1 cellular context compared by ENCODE assay signal in the genomic region with DNA sequence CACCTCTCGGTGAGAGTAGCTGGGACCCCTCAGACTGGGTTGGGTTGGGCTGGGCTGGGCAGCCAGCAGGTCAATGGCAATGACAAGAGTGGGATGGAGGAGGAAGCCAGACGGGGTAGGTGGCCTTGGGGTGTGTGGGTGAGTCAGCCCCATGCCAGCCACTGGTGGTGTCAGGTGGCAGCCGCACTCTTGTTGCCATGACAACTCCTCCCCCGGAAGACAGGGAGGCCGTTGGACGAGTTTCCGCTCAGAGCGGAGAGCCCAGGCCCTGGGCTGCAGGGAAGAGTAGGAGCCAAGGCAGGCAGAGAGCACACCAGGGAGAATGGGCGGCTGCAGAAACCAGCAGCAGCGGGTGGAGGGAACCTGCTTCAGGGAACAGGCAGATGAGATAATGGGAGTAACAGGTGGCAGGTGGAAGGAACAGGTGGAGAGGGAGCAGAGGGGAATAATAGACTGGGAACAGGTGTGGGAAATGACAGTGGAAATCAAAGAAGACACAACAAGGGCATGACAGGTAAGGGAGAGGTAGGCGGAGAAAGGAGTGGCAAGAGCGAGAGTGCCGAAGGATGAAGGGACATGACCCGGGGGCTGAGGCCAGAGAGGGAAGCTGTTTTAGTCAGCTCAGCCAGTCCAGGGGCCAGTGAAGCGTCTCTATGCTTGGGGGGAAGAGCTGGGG.
TF ChIP-seq lines count a peak whose summit lies in the region.

No MANE protein-coding gene starts in this region.

TF ChIP-seq in HCT116, 20 proteins besides CTCF, POLR2A, EP300 and RAD21 (continued from another document):
- TF ChIP-seq EZH2phosphoT487 (IDR thresholded peaks at IDR 0.05; ENCODE audit: borderline replicate concordance) (no peak), FOSL1 (IDR thresholded peaks at IDR 0.05; ENCODE audit: low read depth) (no peak; the same call in none of the 2 replicates), ZFX (IDR thresholded peaks at IDR 0.05) (peak; percentile 27; the same call in 1 of the 2 replicates), YY1 (IDR thresholded peaks at IDR 0.05; ENCODE audit: extremely low read depth, insufficient replicate concordance, low read depth, low read length) (peak; percentile 19), SP1 (IDR thresholded peaks at IDR 0.05; ENCODE audit: low read depth) (peak; percentile 58; the same call in 1 of the 2 replicates), EGR1 (IDR thresholded peaks at IDR 0.05; ENCODE audit: low read depth) (peak; percentile 89), POLR2AphosphoS5 (IDR thresholded peaks at IDR 0.05; ENCODE audit: low read depth, low read length) (peak; percentile 92), ZNF274 (IDR thresholded peaks at IDR 0.05; ENCODE audit: low read depth, low read length) (no peak)
